Comparison of ENCODE assay signal across 8 cellular contexts in genomic region chr6:166307082-166307980, GRCh38.
DNase-seq lines count a peak whose midpoint lies in the region; ATAC-seq and TF ChIP-seq lines count a peak whose summit lies in the region.

No MANE protein-coding gene starts in this region.

- H3K4me3 ChIP-seq in HUES6 (ENCODE audit: low read depth, low read length): peak overlapping the region; percentile 72

- no peaks in the 10 kb centered on the region for H3K36me3 ChIP-seq in HUES6 (ENCODE audit: control insufficient read depth, insufficient read depth, low read length)

- no peak overlapping the region for H3K9ac ChIP-seq in HUES6 (ENCODE audit: low read length)

- H3K4me1 ChIP-seq in HUES6 (ENCODE audit: control insufficient read depth, insufficient read depth, low read length): peaks cover 15% of the 10 kb centered on the region; the same call in 1 of the 2 replicates

- CTCF ChIA-PET in HEK293T (lab: Yijun Ruan, JAX): no interaction called here

- ATAC-seq in GM19395 (IDR thresholded peaks at IDR 0.05; ENCODE audit: unreplicated experiment) (peak; percentile 34), GM21576 (IDR thresholded peaks at IDR 0.05; ENCODE audit: unreplicated experiment) (no peak), GM21515 (IDR thresholded peaks at IDR 0.05; ENCODE audit: unreplicated experiment) (no peak)

- H3K27ac ChIP-seq in HUES6 (ENCODE audit: low read depth, low read length) (no peak overlapping the region), caudate nucleus (ENCODE audit: low read depth, low read length) (peak overlapping the region; percentile 88)

- DNase-seq in DMS53 treated with DMSO at 0.1 percent for 48 hours (lab: John Stamatoyannopoulos, UW; ENCODE audit: unreplicated experiment): peak; percentile 34
- peak in 6 of 61 donors; percentile 41 to 76 (median 60) for DNase-seq in caudate nucleus (lab: John Stamatoyannopoulos, UW)
- peak; percentile 27 for DNase-seq in midbrain (lab: John Stamatoyannopoulos, UW)
- no peak for DNase-seq in HEK293T (ENCODE audit: extremely low spot score)

- peaks cover 61% of the 10 kb centered on the region for H3K27me3 ChIP-seq in HUES6 (ENCODE audit: control insufficient read depth, insufficient read depth, low read length)

- no peaks in the 10 kb centered on the region for H3K9me3 ChIP-seq in HUES6 (ENCODE audit: control insufficient read depth, insufficient read depth, low read depth, low read length)

- POLR2A ChIA-PET in HEK293T (lab: Yijun Ruan, JAX): no interaction called here

TF ChIP-seq in HEK293T, 16 proteins besides CTCF, POLR2A, EP300 and RAD21:
- TF ChIP-seq ARNT (IDR thresholded peaks at IDR 0.05): no peak
